1 cellular context compared by ENCODE assay signal in the genomic region with DNA sequence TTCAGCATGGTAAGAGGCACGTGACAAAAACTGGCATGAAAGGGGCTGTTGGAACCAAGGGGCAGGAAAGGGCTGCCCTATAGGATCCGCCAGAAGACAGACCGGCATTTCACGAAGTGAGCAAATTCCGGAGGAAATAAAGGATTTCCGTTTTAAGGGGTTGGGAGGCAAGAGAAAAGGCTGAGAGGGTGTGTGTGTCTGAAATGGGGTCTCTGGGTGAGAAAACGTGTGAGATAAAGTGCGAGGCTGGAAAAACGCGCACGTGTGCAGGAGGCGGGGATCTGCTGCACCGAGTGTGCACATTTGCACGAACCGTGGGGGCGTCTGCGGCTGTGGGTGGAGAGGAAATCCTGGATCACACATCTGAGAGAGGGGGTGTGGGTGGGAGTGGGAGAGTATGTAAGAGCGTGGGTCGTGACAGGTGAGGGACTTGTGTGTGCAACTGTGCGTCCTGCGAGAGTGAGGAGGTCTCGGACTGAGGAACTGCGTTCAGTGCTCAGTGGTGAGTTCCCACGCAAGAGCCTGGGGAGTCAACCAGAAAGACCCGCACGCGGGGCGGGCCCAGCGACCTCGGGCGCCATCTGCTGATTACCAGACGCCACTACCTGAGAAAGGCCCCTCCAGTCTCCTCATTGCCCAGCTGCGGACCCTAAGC.
TF ChIP-seq lines count a peak whose summit lies in the region.

No MANE protein-coding gene starts in this region.

TF ChIP-seq in HepG2, 621 proteins besides CTCF, POLR2A, EP300 and RAD21 (continues in another document):
- TF ChIP-seq SOX13 (IDR thresholded peaks at IDR 0.05) (no peak), SOX13 (CRISPR knock-in tag; conservative IDR thresholded peaks at IDR 0.05 in 1 of 2, IDR thresholded peaks at IDR 0.05 in 1 of 2) (no peak), NFIC (IDR thresholded peaks at IDR 0.05; ENCODE audit: low read length) (no peak), GABPB1 (CRISPR knock-in tag; IDR thresholded peaks at IDR 0.05) (peak; percentile 43; the same call in 1 of the 2 replicates), ZEB1 (IDR thresholded peaks at IDR 0.05; ENCODE audit: insufficient replicate concordance, low read depth) (no peak), TBX2 (CRISPR knock-in tag; IDR thresholded peaks at IDR 0.05; ENCODE audit: borderline replicate concordance) (no peak), KMT2B (CRISPR knock-in tag; IDR thresholded peaks at IDR 0.05) (0 out of 2 replicates have a peak, but pooled peaks have one; percentile 18), FOSL2 (CRISPR knock-in tag; IDR thresholded peaks at IDR 0.05) (peak; percentile 11; the same call in 1 of the 2 replicates), ZNF644 (CRISPR knock-in tag; IDR thresholded peaks at IDR 0.05; ENCODE audit: low read depth) (no peak), ZNF556 (CRISPR knock-in tag; IDR thresholded peaks at IDR 0.05; ENCODE audit: borderline replicate concordance) (no peak), TBL1XR1 (IDR thresholded peaks at IDR 0.05; ENCODE audit: borderline replicate concordance, low read length, partially characterized antibody) (no peak), ZNF263 (CRISPR knock-in tag; IDR thresholded peaks at IDR 0.05) (no peak), HNF1B (CRISPR knock-in tag; IDR thresholded peaks at IDR 0.05) (peak; percentile 36; the same call in 1 of the 2 replicates), MED1 (CRISPR knock-in tag; IDR thresholded peaks at IDR 0.05) (no peak), ERF (CRISPR knock-in tag; IDR thresholded peaks at IDR 0.05) (no peak), SMC3 (IDR thresholded peaks at IDR 0.05; ENCODE audit: low read length) (peak; percentile 46; the same call in 1 of the 2 replicates), MTA1 (CRISPR knock-in tag; IDR thresholded peaks at IDR 0.05; ENCODE audit: borderline replicate concordance) (peak; percentile 53; the same call in 1 of the 2 replicates), HOXA5 (CRISPR knock-in tag; IDR thresholded peaks at IDR 0.05) (peak; percentile 53; the same call in 1 of the 2 replicates), SOX6 (IDR thresholded peaks at IDR 0.05) (no peak), SOX6 (CRISPR knock-in tag; IDR thresholded peaks at IDR 0.05) (peak; percentile 24; the same call in 1 of the 2 replicates), ZNF768 (CRISPR knock-in tag; IDR thresholded peaks at IDR 0.05) (no peak; the same call in 1 of the 2 replicates), XRCC5 (optimal IDR thresholded peaks at IDR 0.05; ENCODE audit: low read length) (peak; percentile 49), KDM5A (IDR thresholded peaks at IDR 0.05; ENCODE audit: borderline replicate concordance, low read length) (no peak), HDAC2 (CRISPR knock-in tag; IDR thresholded peaks at IDR 0.05) (0 out of 2 replicates have a peak, but pooled peaks have one; percentile 9), MYC (CRISPR knock-in tag; IDR thresholded peaks at IDR 0.05; ENCODE audit: borderline replicate concordance) (0 out of 2 replicates have a peak, but pooled peaks have one; percentile 23), UBTF (CRISPR knock-in tag; IDR thresholded peaks at IDR 0.05) (peak; percentile 27; the same call in 1 of the 2 replicates), ZNF629 (CRISPR knock-in tag; conservative IDR thresholded peaks at IDR 0.05) (no peak), ZNF670 (CRISPR knock-in tag; IDR thresholded peaks at IDR 0.05; ENCODE audit: borderline replicate concordance) (peak; percentile 46; the same call in 1 of the 2 replicates), ZKSCAN8 (CRISPR knock-in tag; IDR thresholded peaks at IDR 0.05; ENCODE audit: borderline replicate concordance) (no peak), FOXO1 (CRISPR knock-in tag; IDR thresholded peaks at IDR 0.05) (peak; percentile 12; the same call in 1 of the 2 replicates), ZNF530 (CRISPR knock-in tag; IDR thresholded peaks at IDR 0.05; ENCODE audit: low read depth) (no peak), HBP1 (CRISPR knock-in tag; IDR thresholded peaks at IDR 0.05; ENCODE audit: low read depth) (no peak), SALL1 (CRISPR knock-in tag; IDR thresholded peaks at IDR 0.05) (peak; percentile 23; the same call in 1 of the 2 replicates), MIER2 (CRISPR knock-in tag; IDR thresholded peaks at IDR 0.05) (no peak), ZNF350 (CRISPR knock-in tag; IDR thresholded peaks at IDR 0.05; ENCODE audit: borderline replicate concordance, low read depth) (no peak)
- TF ChIP-seq, protein P1, sequence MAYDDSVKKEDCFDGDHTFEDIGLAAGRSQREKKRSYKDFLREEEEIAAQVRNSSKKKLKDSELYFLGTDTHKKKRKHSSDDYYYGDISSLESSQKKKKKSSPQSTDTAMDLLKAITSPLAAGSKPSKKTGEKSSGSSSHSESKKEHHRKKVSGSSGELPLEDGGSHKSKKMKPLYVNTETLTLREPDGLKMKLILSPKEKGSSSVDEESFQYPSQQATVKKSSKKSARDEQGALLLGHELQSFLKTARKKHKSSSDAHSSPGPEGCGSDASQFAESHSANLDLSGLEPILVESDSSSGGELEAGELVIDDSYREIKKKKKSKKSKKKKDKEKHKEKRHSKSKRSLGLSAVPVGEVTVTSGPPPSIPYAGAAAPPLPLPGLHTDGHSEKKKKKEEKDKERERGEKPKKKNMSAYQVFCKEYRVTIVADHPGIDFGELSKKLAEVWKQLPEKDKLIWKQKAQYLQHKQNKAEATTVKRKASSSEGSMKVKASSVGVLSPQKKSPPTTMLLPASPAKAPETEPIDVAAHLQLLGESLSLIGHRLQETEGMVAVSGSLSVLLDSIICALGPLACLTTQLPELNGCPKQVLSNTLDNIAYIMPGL (CRISPR knock-in tag; IDR thresholded peaks at IDR 0.05; ENCODE audit: borderline replicate concordance in 1 of 2, low read depth in 1 of 2), result peak; percentile 27 to 73; a peak in 2 of 4 replicates
- TF ChIP-seq, protein P2, sequence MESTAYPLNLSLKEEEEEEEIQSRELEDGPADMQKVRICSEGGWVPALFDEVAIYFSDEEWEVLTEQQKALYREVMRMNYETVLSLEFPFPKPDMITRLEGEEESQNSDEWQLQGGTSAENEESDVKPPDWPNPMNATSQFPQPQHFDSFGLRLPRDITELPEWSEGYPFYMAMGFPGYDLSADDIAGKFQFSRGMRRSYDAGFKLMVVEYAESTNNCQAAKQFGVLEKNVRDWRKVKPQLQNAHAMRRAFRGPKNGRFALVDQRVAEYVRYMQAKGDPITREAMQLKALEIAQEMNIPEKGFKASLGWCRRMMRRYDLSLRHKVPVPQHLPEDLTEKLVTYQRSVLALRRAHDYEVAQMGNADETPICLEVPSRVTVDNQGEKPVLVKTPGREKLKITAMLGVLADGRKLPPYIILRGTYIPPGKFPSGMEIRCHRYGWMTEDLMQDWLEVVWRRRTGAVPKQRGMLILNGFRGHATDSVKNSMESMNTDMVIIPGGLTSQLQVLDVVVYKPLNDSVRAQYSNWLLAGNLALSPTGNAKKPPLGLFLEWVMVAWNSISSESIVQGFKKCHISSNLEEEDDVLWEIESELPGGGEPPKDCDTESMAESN (CRISPR knock-in tag; conservative IDR thresholded peaks at IDR 0.05), result peak; percentile 36; the same call in 1 of the 2 replicates
- TF ChIP-seq, protein P3, sequence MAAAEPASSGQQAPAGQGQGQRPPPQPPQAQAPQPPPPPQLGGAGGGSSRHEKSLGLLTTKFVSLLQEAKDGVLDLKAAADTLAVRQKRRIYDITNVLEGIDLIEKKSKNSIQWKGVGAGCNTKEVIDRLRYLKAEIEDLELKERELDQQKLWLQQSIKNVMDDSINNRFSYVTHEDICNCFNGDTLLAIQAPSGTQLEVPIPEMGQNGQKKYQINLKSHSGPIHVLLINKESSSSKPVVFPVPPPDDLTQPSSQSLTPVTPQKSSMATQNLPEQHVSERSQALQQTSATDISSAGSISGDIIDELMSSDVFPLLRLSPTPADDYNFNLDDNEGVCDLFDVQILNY (CRISPR knock-in tag; conservative IDR thresholded peaks at IDR 0.05), result no peak
- TF ChIP-seq, protein P4, sequence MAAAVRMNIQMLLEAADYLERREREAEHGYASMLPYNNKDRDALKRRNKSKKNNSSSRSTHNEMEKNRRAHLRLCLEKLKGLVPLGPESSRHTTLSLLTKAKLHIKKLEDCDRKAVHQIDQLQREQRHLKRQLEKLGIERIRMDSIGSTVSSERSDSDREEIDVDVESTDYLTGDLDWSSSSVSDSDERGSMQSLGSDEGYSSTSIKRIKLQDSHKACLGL (CRISPR knock-in tag; IDR thresholded peaks at IDR 0.05), result no peak
- TF ChIP-seq, protein P5, sequence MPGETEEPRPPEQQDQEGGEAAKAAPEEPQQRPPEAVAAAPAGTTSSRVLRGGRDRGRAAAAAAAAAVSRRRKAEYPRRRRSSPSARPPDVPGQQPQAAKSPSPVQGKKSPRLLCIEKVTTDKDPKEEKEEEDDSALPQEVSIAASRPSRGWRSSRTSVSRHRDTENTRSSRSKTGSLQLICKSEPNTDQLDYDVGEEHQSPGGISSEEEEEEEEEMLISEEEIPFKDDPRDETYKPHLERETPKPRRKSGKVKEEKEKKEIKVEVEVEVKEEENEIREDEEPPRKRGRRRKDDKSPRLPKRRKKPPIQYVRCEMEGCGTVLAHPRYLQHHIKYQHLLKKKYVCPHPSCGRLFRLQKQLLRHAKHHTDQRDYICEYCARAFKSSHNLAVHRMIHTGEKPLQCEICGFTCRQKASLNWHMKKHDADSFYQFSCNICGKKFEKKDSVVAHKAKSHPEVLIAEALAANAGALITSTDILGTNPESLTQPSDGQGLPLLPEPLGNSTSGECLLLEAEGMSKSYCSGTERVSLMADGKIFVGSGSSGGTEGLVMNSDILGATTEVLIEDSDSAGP (CRISPR knock-in tag; IDR thresholded peaks at IDR 0.05; ENCODE audit: borderline replicate concordance), result peak; percentile 33; the same call in 1 of the 2 replicates
- TF ChIP-seq, protein P6, sequence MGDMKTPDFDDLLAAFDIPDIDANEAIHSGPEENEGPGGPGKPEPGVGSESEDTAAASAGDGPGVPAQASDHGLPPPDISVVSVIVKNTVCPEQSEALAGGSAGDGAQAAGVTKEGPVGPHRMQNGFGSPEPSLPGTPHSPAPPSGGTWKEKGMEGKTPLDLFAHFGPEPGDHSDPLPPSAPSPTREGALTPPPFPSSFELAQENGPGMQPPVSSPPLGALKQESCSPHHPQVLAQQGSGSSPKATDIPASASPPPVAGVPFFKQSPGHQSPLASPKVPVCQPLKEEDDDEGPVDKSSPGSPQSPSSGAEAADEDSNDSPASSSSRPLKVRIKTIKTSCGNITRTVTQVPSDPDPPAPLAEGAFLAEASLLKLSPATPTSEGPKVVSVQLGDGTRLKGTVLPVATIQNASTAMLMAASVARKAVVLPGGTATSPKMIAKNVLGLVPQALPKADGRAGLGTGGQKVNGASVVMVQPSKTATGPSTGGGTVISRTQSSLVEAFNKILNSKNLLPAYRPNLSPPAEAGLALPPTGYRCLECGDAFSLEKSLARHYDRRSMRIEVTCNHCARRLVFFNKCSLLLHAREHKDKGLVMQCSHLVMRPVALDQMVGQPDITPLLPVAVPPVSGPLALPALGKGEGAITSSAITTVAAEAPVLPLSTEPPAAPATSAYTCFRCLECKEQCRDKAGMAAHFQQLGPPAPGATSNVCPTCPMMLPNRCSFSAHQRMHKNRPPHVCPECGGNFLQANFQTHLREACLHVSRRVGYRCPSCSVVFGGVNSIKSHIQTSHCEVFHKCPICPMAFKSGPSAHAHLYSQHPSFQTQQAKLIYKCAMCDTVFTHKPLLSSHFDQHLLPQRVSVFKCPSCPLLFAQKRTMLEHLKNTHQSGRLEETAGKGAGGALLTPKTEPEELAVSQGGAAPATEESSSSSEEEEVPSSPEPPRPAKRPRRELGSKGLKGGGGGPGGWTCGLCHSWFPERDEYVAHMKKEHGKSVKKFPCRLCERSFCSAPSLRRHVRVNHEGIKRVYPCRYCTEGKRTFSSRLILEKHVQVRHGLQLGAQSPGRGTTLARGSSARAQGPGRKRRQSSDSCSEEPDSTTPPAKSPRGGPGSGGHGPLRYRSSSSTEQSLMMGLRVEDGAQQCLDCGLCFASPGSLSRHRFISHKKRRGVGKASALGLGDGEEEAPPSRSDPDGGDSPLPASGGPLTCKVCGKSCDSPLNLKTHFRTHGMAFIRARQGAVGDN (CRISPR knock-in tag; IDR thresholded peaks at IDR 0.05), result peak; percentile 51
